Comparison of ENCODE assay signal across 20 cellular contexts in genomic region chr5:56232538-56232937, GRCh38. TPM values are rescaled to one million over a fixed set of nuclear protein-coding genes. Genes with fewer than 3 reads are reported as not detected.
DNase-seq lines count a peak whose midpoint lies in the region; ATAC-seq, FAIRE-seq and TF ChIP-seq lines count a peak whose summit lies in the region.
"Had no signal": no experiment of that assay in that cellular context is flagged by ENCODE, and none has a peak within 500 bp of the region (broad histone marks: within the 10 kb centered on the region; RNA-seq: fewer than 3 reads in every experiment).

No MANE protein-coding gene starts in this region.

- H3K9me3 ChIP-seq in HEK293 (ENCODE audit: control insufficient read depth, insufficient read depth, low read depth, low read length) (no peaks in the 10 kb centered on the region), K562 (replicated peaks; ENCODE audit: control insufficient read depth, insufficient read depth, low read depth, low read length) (no peaks in the 10 kb centered on the region), neural cell (ENCODE audit: low read length) (no peaks in the 10 kb centered on the region), mesenchymal stem cell (ENCODE audit: control insufficient read depth, low read length) (no peaks in the 10 kb centered on the region)

- H3K36me3 ChIP-seq in HEK293 (ENCODE audit: control insufficient read depth in 2 of 2, insufficient read depth in 1 of 2, low read length in 2 of 2) (no peaks in the 10 kb centered on the region), K562 (ENCODE audit: control insufficient read depth, insufficient read depth, low read length) (no peaks in the 10 kb centered on the region), neural cell (ENCODE audit: insufficient read depth, low read length) (no peaks in the 10 kb centered on the region), mesenchymal stem cell (ENCODE audit: control insufficient read depth in 1 of 2, insufficient read depth in 2 of 2, low read depth in 1 of 2, low read length in 2 of 2) (no peaks in the 10 kb centered on the region)
- H3K36me3 ChIP-seq: BLaER1 treated with 17β-estradiol and CSF1 and Interleukin-3, amounts not matched to agents 10 nM and 100 nM had no signal

- H2AFZ ChIP-seq in K562 (ENCODE audit: low read depth, low read length): no peak overlapping the region
- peak overlapping the region; percentile 43 for H2AFZ ChIP-seq in neural cell (ENCODE audit: low read depth, low read length)
- no peak overlapping the region for H2AFZ ChIP-seq in mesenchymal stem cell (ENCODE audit: low read depth, low read length)
- H2AFZ ChIP-seq: GM23248 had no signal

- no TSS peak for BruUV-seq in K562 (replicated peaks; lab: Mats Ljungman, UMichigan)

- no peak overlapping the region for H2BK12ac ChIP-seq in mesenchymal stem cell (ENCODE audit: low read length in 2 of 2)

- no peaks in the 10 kb centered on the region for H3F3A ChIP-seq in neural cell (ENCODE audit: insufficient read depth, low read length, poor library complexity, severe bottlenecking)

- H3K27ac ChIP-seq in HEK293 (ENCODE audit: extremely low read depth, low read depth, low read length) (no peak overlapping the region), K562 (ENCODE audit: extremely low read depth, low read depth, low read length) (no peak overlapping the region), neural cell (ENCODE audit: low read length) (peak overlapping the region; percentile 81), mesenchymal stem cell (ENCODE audit: low read length, poor library complexity, severe bottlenecking) (no peak overlapping the region)
- H3K27ac ChIP-seq: BLaER1 treated with 17β-estradiol and CSF1 and Interleukin-3, amounts not matched to agents 10 nM and 100 nM; GM23248; HL-60 had no signal

- no peak overlapping the region for H3K4me2 ChIP-seq in K562 (ENCODE audit: insufficient read depth, low read length)
- peak overlapping the region; percentile 90 for H3K4me2 ChIP-seq in neural cell (ENCODE audit: low read length)
- no peak overlapping the region for H3K4me2 ChIP-seq in mesenchymal stem cell (ENCODE audit: low read length, poor library complexity, severe bottlenecking)
- H3K4me2 ChIP-seq: BLaER1 treated with 17β-estradiol and CSF1 and Interleukin-3, amounts not matched to agents 10 nM and 100 nM had no signal

- no peak overlapping the region for H2AK5ac ChIP-seq in mesenchymal stem cell (ENCODE audit: low read length, severe bottlenecking)

- no peak for ATAC-seq in K562
- ATAC-seq: CD8-positive, alpha-beta T cell; GM12878 had no signal

- in situ Hi-C loops in K562 (cut with MboI): no loop called here

- POLR2A ChIA-PET in HEK293 (lab: Yijun Ruan, JAX) (no interaction called here), K562 (lab: Yijun Ruan, JAX) (interaction anchor here (0.7 kb wide), 1 partner anchor 46 kb away, joined by 4 read pairs; no protein-coding TSS in a partner anchor)

- H3K79me1 ChIP-seq in mesenchymal stem cell (replicated peaks; ENCODE audit: low read length, poor library complexity, severe bottlenecking): no peaks in the 10 kb centered on the region

- TF ChIP-seq RAD21 in K562 (CRISPR knock-in tag; conservative IDR thresholded peaks at IDR 0.05 in 1 of 2, IDR thresholded peaks at IDR 0.05 in 1 of 2): no peak
- no peak for TF ChIP-seq RAD21 in neural cell (conservative IDR thresholded peaks at IDR 0.05)

- H3K4me3 ChIP-seq in HEK293 (ENCODE audit: low read depth, low read length) (no peak overlapping the region), K562 (no peak overlapping the region), neural cell (ENCODE audit: low read length) (peak overlapping the region; percentile 64), mesenchymal stem cell (ENCODE audit: insufficient read depth in 1 of 2, low read depth in 1 of 2, low read length in 2 of 2) (no peak overlapping the region)
- H3K4me3 ChIP-seq: BLaER1 treated with 17β-estradiol and CSF1 and Interleukin-3, amounts not matched to agents 10 nM and 100 nM; GM12878; GM23248 had no signal

- no peak overlapping the region for H2BK15ac ChIP-seq in mesenchymal stem cell (ENCODE audit: low read depth, poor library complexity, severe bottlenecking)

- TF ChIP-seq POLR2A in K562 (conservative IDR thresholded peaks at IDR 0.05): no peak

- H3K9ac ChIP-seq in K562 (ENCODE audit: insufficient read depth in 1 of 2, low read depth in 2 of 2, low read length in 2 of 2) (no peak overlapping the region), neural cell (ENCODE audit: low read length) (peak overlapping the region; percentile 61), mesenchymal stem cell (ENCODE audit: low read length) (no peak overlapping the region)
- H3K9ac ChIP-seq: BLaER1 treated with 17β-estradiol and CSF1 and Interleukin-3, amounts not matched to agents 10 nM and 100 nM; GM23248 had no signal

- no peaks in the 10 kb centered on the region for H3K4me1 ChIP-seq in HEK293 (ENCODE audit: control insufficient read depth, insufficient read depth, low read length)
- no peaks in the 10 kb centered on the region; a peak in 1 of 5 replicates for H3K4me1 ChIP-seq in K562 (replicated peaks in 1 of 2; ENCODE audit: control insufficient read depth in 2 of 2, insufficient read depth in 2 of 2, low read length in 2 of 2)
- no peaks in the 10 kb centered on the region for H3K4me1 ChIP-seq in mesenchymal stem cell (ENCODE audit: control insufficient read depth, insufficient read depth, low read depth, low read length)
- H3K4me1 ChIP-seq: BLaER1 treated with 17β-estradiol and CSF1 and Interleukin-3, amounts not matched to agents 10 nM and 100 nM had no signal

- no peaks in the 10 kb centered on the region for H3K9me1 ChIP-seq in K562 (ENCODE audit: control insufficient read depth, insufficient read depth, low read length)

- H3K4ac ChIP-seq in mesenchymal stem cell (ENCODE audit: low read depth in 1 of 2, low read length in 2 of 2): no peak overlapping the region

- TF ChIP-seq EP300 in K562 (IDR thresholded peaks at IDR 0.05; ENCODE audit: low read length) (no peak), neural cell (conservative IDR thresholded peaks at IDR 0.05; ENCODE audit: poor library complexity, severe bottlenecking) (peak; percentile 22)

- H2BK5ac ChIP-seq in mesenchymal stem cell (ENCODE audit: low read depth, low read length, poor library complexity, severe bottlenecking): no peak overlapping the region

- intact Hi-C loops in K562 (cut with micrococcal nuclease): no loop called here

- no peak overlapping the region for H3K18ac ChIP-seq in mesenchymal stem cell (ENCODE audit: low read depth in 1 of 2, low read length in 2 of 2)

- no peak overlapping the region for H3K23ac ChIP-seq in mesenchymal stem cell (ENCODE audit: low read length in 2 of 2)

- no peak for DNase-seq in K562 (ENCODE audit: extremely low read depth in 1 of 4, low spot score in 3 of 4)
- DNase-seq in NCI-H446 (lab: John Stamatoyannopoulos, UW): no peak
- DNase-seq in NCI-H1105 (lab: John Stamatoyannopoulos, UW): no peak
- DNase-seq in mesenchymal stem cell: no peak
- DNase-seq: Calu3; CD8-positive, alpha-beta T cell; DMS79 treated with DMSO at 0.1 percent for 48 hours; GF-D8; GM23248; HCEC 1CT; HFFc6 had no signal

- no peak overlapping the region for H3K14ac ChIP-seq in mesenchymal stem cell (ENCODE audit: low read length in 2 of 2)

- no peaks in the 10 kb centered on the region for H3K79me2 ChIP-seq in K562 (ENCODE audit: control insufficient read depth, insufficient read depth, low read length)
- H3K79me2 ChIP-seq in neural cell (replicated peaks; ENCODE audit: insufficient read depth, low read length): no peaks in the 10 kb centered on the region

- TF ChIP-seq CTCF in HEK293 (tag by site-specific recombination; IDR thresholded peaks at IDR 0.05) (no peak), K562 (IDR thresholded peaks at IDR 0.05 in 2 of 3, conservative IDR thresholded peaks at IDR 0.05 in 1 of 3; ENCODE audit: insufficient read depth in 2 of 3, low read depth in 1 of 3, low read length in 3 of 3) (no peak), neural cell (IDR thresholded peaks at IDR 0.05; ENCODE audit: poor library complexity, severe bottlenecking) (no peak)

- no peak for FAIRE-seq in K562 (lab: Jason Lieb, UNC)
- FAIRE-seq: GM12878, H54 had no signal

- H3K27me3 ChIP-seq in K562 (ENCODE audit: control insufficient read depth in 2 of 2, insufficient read depth in 2 of 2, low read length in 2 of 2): peaks cover 11 to 13% of the 10 kb centered on the region in 2 experiments
- no peaks in the 10 kb centered on the region for H3K27me3 ChIP-seq in neural cell (ENCODE audit: insufficient read depth, low read depth, low read length)
- peaks cover 0 to 4% of the 10 kb centered on the region in 2 experiments for H3K27me3 ChIP-seq in mesenchymal stem cell (ENCODE audit: control insufficient read depth in 1 of 2, insufficient read depth in 1 of 2, low read length in 2 of 2)
- H3K27me3 ChIP-seq: BLaER1 treated with 17β-estradiol and CSF1 and Interleukin-3, amounts not matched to agents 10 nM and 100 nM had no signal

- no peak overlapping the region for H2BK120ac ChIP-seq in mesenchymal stem cell (ENCODE audit: low read depth, low read length)

- 0% methylated on average over 1 of the region's 1 CpG for WGBS in K562 (ENCODE audit: insufficient coverage, low coverage, missing lambda C conversion rate)
- 89% methylated on average over 1 of the region's 1 CpG for WGBS in mesenchymal stem cell

- H4K91ac ChIP-seq in mesenchymal stem cell (ENCODE audit: low read length): no peak overlapping the region

- H4K20me1 ChIP-seq in K562 (replicated peaks; ENCODE audit: control insufficient read depth, insufficient read depth, low read length) (no peaks in the 10 kb centered on the region), neural cell (ENCODE audit: insufficient read depth) (no peaks in the 10 kb centered on the region)
- H4K20me1 ChIP-seq: BLaER1 treated with 17β-estradiol and CSF1 and Interleukin-3, amounts not matched to agents 10 nM and 100 nM had no signal

- no peaks in the 10 kb centered on the region for H3K9me2 ChIP-seq in neural cell (ENCODE audit: insufficient read depth, low read length)

- no peak overlapping the region for H4K8ac ChIP-seq in mesenchymal stem cell (ENCODE audit: low read length)

- CTCF ChIA-PET in HEK293 (lab: Yijun Ruan, JAX): no interaction called here
- CTCF ChIA-PET in K562 (lab: Yijun Ruan, JAX; ENCODE audit: low intra/inter-chr PET ratio): no interaction called here

RNA-seq across cellular contexts. Expression of gene ANKRD55, which starts 0.6 kb away (rescaled TPM):
- 2.5 and 3.5 TPM in 2 replicates for total RNA-seq in K562 (2011; cell fraction: chromatin; rRNA removed; ENCODE audit: low replicate concordance)
- total RNA-seq in K562 (2011; cell fraction: nucleolus; rRNA removed): 0.92 and 2.2 TPM in 2 replicates
- total RNA-seq in K562 (2011; cell fraction: nucleoplasm; rRNA removed): 1.6 and 2.2 TPM in 2 replicates
- total RNA-seq in K562 (2014; rRNA removed): 4.4 and 4.8 TPM in 2 replicates
- 3.2 and 3.5 TPM in 2 replicates for total RNA-seq in K562 (2014; rRNA removed; fragmentation: Illumina TruSeq; extraction: Trizol)
- total RNA-seq in K562 (2015; rRNA removed; fragmentation: Illumina TruSeq; extraction: Trizol): 7.1 and 7.5 TPM in 2 replicates
- total RNA-seq in K562 (2021): 3.4 and 3.6 TPM in 2 replicates
- 2.3 and 10.6 TPM in 2 replicates for polyA plus RNA-seq in K562 (2011; rRNA removed)
- polyA plus RNA-seq in K562 (2011; cell fraction: cytosol; rRNA removed): 2.2 and 8.9 TPM in 2 replicates
- 1.2 and 6.2 TPM in 2 replicates for polyA plus RNA-seq in K562 (2011; cell fraction: nucleus; rRNA removed)
- 8.3 and 11.9 TPM in 2 replicates for polyA plus RNA-seq in K562 (2012)
- polyA plus RNA-seq in K562 (2014; fragmentation: Illumina TruSeq; extraction: Trizol): 5.8 and 6.5 TPM in 2 replicates
- 10 to 100 TPM in 1 of 2 experiments, 1 to 10 TPM in 1; 10.0 to 10.2 TPM for polyA plus RNA-seq in K562 (2014; fragmentation: Nextera tagmentation; extraction: Ambion mirVana)
- 4.6 TPM in 2 replicates for polyA plus RNA-seq in K562 (2014; rRNA removed)
- polyA minus RNA-seq in K562 (2011; rRNA and poly(A)+ RNA removed): 2.0 and 11.6 TPM in 2 replicates
- 4.0 TPM in 1 of 2 replicates, not detected in the other for polyA minus RNA-seq in K562 (2011; cell fraction: cytosol; rRNA and poly(A)+ RNA removed)
- 1.2 and 3.1 TPM in 2 replicates for polyA minus RNA-seq in K562 (2011; cell fraction: nucleus; rRNA and poly(A)+ RNA removed)
- polyA plus RNA-seq in neural cell: 22.1 and 49.8 TPM in 2 replicates
- 15.2 and 15.6 TPM in 2 replicates for polyA minus RNA-seq in neural cell
- 0.91 TPM for polyA plus RNA-seq in mesenchymal stem cell (2013, experiment 1 of 2)
- polyA plus RNA-seq in mesenchymal stem cell (2013, experiment 2 of 2): 0.86 TPM
- total RNA-seq: A172; B cell; Calu3; CD8-positive, alpha-beta T cell; GM12878; GM23248; HFFc6; HT1080 had no signal
- polyA plus RNA-seq: GM23248 had no signal
